25 cellular contexts compared by ENCODE assay signal in genomic region chr7:100351657-100352058, GRCh38. TPM values are rescaled to one million over a fixed set of nuclear protein-coding genes. Genes with fewer than 3 reads are reported as not detected.
DNase-seq lines count a peak whose midpoint lies in the region; ATAC-seq and TF ChIP-seq lines count a peak whose summit lies in the region.
"Had no signal": no experiment of that assay in that cellular context is flagged by ENCODE, and none has a peak within 500 bp of the region (broad histone marks: within the 10 kb centered on the region; RNA-seq: fewer than 3 reads in every experiment).

No MANE protein-coding gene starts in this region.

- H3K79me2 ChIP-seq in H9 (ENCODE audit: insufficient read depth, low read length) (no peaks in the 10 kb centered on the region), hepatocyte (no peaks in the 10 kb centered on the region)

- H3K27ac ChIP-seq in H9 (ENCODE audit: insufficient read length, low read depth, low read length), result no peak overlapping the region
- no peak overlapping the region for H3K27ac ChIP-seq in hepatocyte
- H3K27ac ChIP-seq: 22Rv1; BLaER1 treated with 17β-estradiol and CSF1 and Interleukin-3, amounts not matched to agents 10 nM and 100 nM; brain microvascular endothelial cell; PC-9; SK-N-MC; tibial artery had no signal

- no peak overlapping the region for H2BK20ac ChIP-seq in H9 (ENCODE audit: low read depth, low read length, poor library complexity, severe bottlenecking)

- no peak overlapping the region for H2BK5ac ChIP-seq in H9 (ENCODE audit: insufficient read length, low read length)

- WGBS in H9 (ENCODE audit: extremely low coverage, insufficient read length, low lambda C conversion rate), result no CpG with 5 or more reads among the region's 6 CpGs
- WGBS in hepatocyte (ENCODE audit: low lambda C conversion rate, missing lambda C conversion rate), result 91% methylated on average over 5 of the region's 6 CpGs

- H4K5ac ChIP-seq in H9 (ENCODE audit: insufficient read length, low read depth, low read length), result no peak overlapping the region

- H3T11ph ChIP-seq in H9 (ENCODE audit: low read length), result no peak overlapping the region

- no peak overlapping the region for H2AFZ ChIP-seq in H9 (ENCODE audit: low read length)
- H2AFZ ChIP-seq in hepatocyte, result no peak overlapping the region
- H2AFZ ChIP-seq: PC-9 had no signal

- H2BK15ac ChIP-seq in H9 (ENCODE audit: low read depth, low read length), result no peak overlapping the region

- no peaks in the 10 kb centered on the region for H3K4me1 Mint-ChIP-seq in H9
- peaks cover 32 to 34% of the 10 kb centered on the region in 2 donors for H3K4me1 Mint-ChIP-seq in natural killer cell treated with Interleukin-12 subunit alpha and Interleukin-12 subunit beta and Interleukin-15 and Interleukin-18, amount 100 ng/mL, for 72 hours (ENCODE audit: low read depth in 2 of 2)

- H3K9me3 Mint-ChIP-seq in H9, result no peaks in the 10 kb centered on the region
- H3K9me3 Mint-ChIP-seq in natural killer cell treated with Interleukin-12 subunit alpha and Interleukin-12 subunit beta and Interleukin-15 and Interleukin-18, amount 100 ng/mL, for 72 hours, result no peaks in the 10 kb centered on the region
- H3K9me3 Mint-ChIP-seq: naive B cell had no signal

- H3K36me3 ChIP-seq in adipocyte (ENCODE audit: control insufficient read depth, insufficient read depth, low read length, severe bottlenecking) (peaks cover 72% of the 10 kb centered on the region), hepatocyte (replicated peaks; ENCODE audit: insufficient read depth, low read depth) (no peaks in the 10 kb centered on the region)

- no peaks in the 10 kb centered on the region for H3K9me2 ChIP-seq in hepatocyte (replicated peaks; ENCODE audit: insufficient read depth)

- ATAC-seq in natural killer cell treated with Interleukin-12 subunit alpha and Interleukin-12 subunit beta and Interleukin-15 and Interleukin-18, amount 100 ng/mL, for 72 hours, result peak; percentile 18 to 45

- H3K4me3 Mint-ChIP-seq in H9, result peak overlapping the region in 1 of 2 experiments; percentile 59; a peak in 1 of 5 replicates
- peak overlapping the region; percentile 85 for H3K4me3 Mint-ChIP-seq in natural killer cell treated with Interleukin-12 subunit alpha and Interleukin-12 subunit beta and Interleukin-15 and Interleukin-18, amount 100 ng/mL, for 72 hours

- H3K27me3 Mint-ChIP-seq in H9 (ENCODE audit: low read depth), result no peaks in the 10 kb centered on the region
- no peaks in the 10 kb centered on the region for H3K27me3 Mint-ChIP-seq in natural killer cell treated with Interleukin-12 subunit alpha and Interleukin-12 subunit beta and Interleukin-15 and Interleukin-18, amount 100 ng/mL, for 72 hours
- H3K27me3 Mint-ChIP-seq: naive B cell, progenitor cell of endocrine pancreas had no signal

- H3K23me2 ChIP-seq in H9 (ENCODE audit: insufficient read length, low read depth, low read length, poor library complexity, severe bottlenecking), result no peaks in the 10 kb centered on the region

- H3K4me2 ChIP-seq in H9 (ENCODE audit: insufficient read depth, insufficient read length, low read length), result no peak overlapping the region
- H3K4me2 ChIP-seq in hepatocyte, result no peak overlapping the region
- H3K4me2 ChIP-seq: BLaER1 treated with 17β-estradiol and CSF1 and Interleukin-3, amounts not matched to agents 10 nM and 100 nM; PC-9; smooth muscle cell had no signal

- no peak overlapping the region for H3K9ac ChIP-seq in H9 (ENCODE audit: extremely low read depth, insufficient read length, low read length)
- H3K9ac ChIP-seq in adipocyte (ENCODE audit: low read length), result peak overlapping the region; percentile 29

- peak; percentile 25 for DNase-seq in NK-92 treated with Interleukin-12 subunit alpha and Interleukin-12 subunit beta, amount 100 ng/mL, for 24 hours (lab: John Stamatoyannopoulos, UW)
- no peak for DNase-seq in NK-92 (lab: John Stamatoyannopoulos, UW; ENCODE audit: unreplicated experiment)
- DNase-seq in H9, result peak; percentile 17
- DNase-seq in adipocyte (ENCODE audit: low read depth), result no peak
- no peak for DNase-seq in natural killer cell treated with Interleukin-12 subunit alpha and Interleukin-12 subunit beta and Interleukin-15 and Interleukin-18, amount 100 ng/mL, for 72 hours (ENCODE audit: low spot score)
- no peak for DNase-seq in A172 (ENCODE audit: low spot score)
- DNase-seq in HPDE6-E6E7 (ENCODE audit: extremely low spot score), result no peak
- no peak for DNase-seq in hepatocyte (ENCODE audit: low spot score)
- DNase-seq: activated CD4-positive, alpha-beta T cell treated with anti-CD3 and anti-CD28 coated beads, Interleukin-2, amount 50 U/mL, for 48 hours; activated gamma-delta T cell treated with Interleukin-2 at 50 U/mL for 16 hours; brain microvascular endothelial cell; DMS53; naive B cell; NCI-H1092; NCI-H2107; NCI-H69; PC-9 had no signal

- TF ChIP-seq CTCF in H9 (conservative IDR thresholded peaks at IDR 0.05), result no peak
- no peak for TF ChIP-seq CTCF in hepatocyte (IDR thresholded peaks at IDR 0.05; ENCODE audit: poor library complexity)

- H3K27me3 ChIP-seq in H9 (ENCODE audit: insufficient read depth, low read length) (no peaks in the 10 kb centered on the region), adipocyte (replicated peaks; ENCODE audit: control insufficient read depth, insufficient read depth, low read length) (no peaks in the 10 kb centered on the region), hepatocyte (no peaks in the 10 kb centered on the region)
- H3K27me3 ChIP-seq: BLaER1 treated with 17β-estradiol and CSF1 and Interleukin-3, amounts not matched to agents 10 nM and 100 nM; brain microvascular endothelial cell; tibial artery had no signal

- H3K56ac ChIP-seq in H9 (ENCODE audit: insufficient read length, low read depth, low read length), result no peak overlapping the region

- H2AK5ac ChIP-seq in H9 (ENCODE audit: insufficient read length, low read length), result no peak overlapping the region

- H3K9me3 ChIP-seq in H9 (ENCODE audit: control insufficient read depth, low read depth, low read length) (no peaks in the 10 kb centered on the region), adipocyte (ENCODE audit: control insufficient read depth, low read length) (no peaks in the 10 kb centered on the region), hepatocyte (ENCODE audit: low read depth) (no peaks in the 10 kb centered on the region)
- H3K9me3 ChIP-seq: BLaER1 treated with 17β-estradiol and CSF1 and Interleukin-3, amounts not matched to agents 10 nM and 100 nM; tibial artery had no signal

- H2BK120ac ChIP-seq in H9 (ENCODE audit: low read depth, low read length, poor library complexity, severe bottlenecking), result no peak overlapping the region

- no peak overlapping the region for H2BK12ac ChIP-seq in H9 (ENCODE audit: insufficient read length, low read depth, low read length)

- H3K27ac Mint-ChIP-seq in H9, result peak overlapping the region in 2 of 3 experiments; percentile 16 to 75; a peak in 3 of 7 replicates
- H3K27ac Mint-ChIP-seq in natural killer cell treated with Interleukin-12 subunit alpha and Interleukin-12 subunit beta and Interleukin-15 and Interleukin-18, amount 100 ng/mL, for 72 hours, result peak overlapping the region; percentile 92 to 98
- H3K27ac Mint-ChIP-seq: progenitor cell of endocrine pancreas had no signal

- no peaks in the 10 kb centered on the region for H3K79me1 ChIP-seq in H9 (ENCODE audit: insufficient read depth, low read depth, low read length, poor library complexity, severe bottlenecking)

- peaks cover 43 to 83% (median 74%) of the 10 kb centered on the region in 3 experiments; a peak in 6 of 7 replicates for H3K36me3 Mint-ChIP-seq in H9 (ENCODE audit: insufficient read depth in 1 of 3, low read depth in 3 of 3)
- H3K36me3 Mint-ChIP-seq in natural killer cell treated with Interleukin-12 subunit alpha and Interleukin-12 subunit beta and Interleukin-15 and Interleukin-18, amount 100 ng/mL, for 72 hours, result peaks cover 12% of the 10 kb centered on the region

- no peak overlapping the region for H4K91ac ChIP-seq in H9 (ENCODE audit: insufficient read length, low read depth, low read length)

- H3K14ac ChIP-seq in H9 (ENCODE audit: insufficient read depth, low read length), result no peak overlapping the region

- no peak overlapping the region for H3K4ac ChIP-seq in H9 (ENCODE audit: low read depth, low read length)

- H3K18ac ChIP-seq in H9 (ENCODE audit: insufficient read length, low read depth, low read length), result no peak overlapping the region

- H4K20me1 ChIP-seq in H9 (ENCODE audit: control insufficient read depth, insufficient read depth, insufficient read length) (no peaks in the 10 kb centered on the region), hepatocyte (ENCODE audit: insufficient read depth, poor library complexity, severe bottlenecking) (no peaks in the 10 kb centered on the region)

- no peak overlapping the region for H4K8ac ChIP-seq in H9 (replicated peaks; ENCODE audit: insufficient read length, low read depth, low read length)

- H3K4me1 ChIP-seq in H9 (ENCODE audit: insufficient read depth, low read length) (no peaks in the 10 kb centered on the region), adipocyte (ENCODE audit: control insufficient read depth, insufficient read depth, low read length) (peaks cover 45% of the 10 kb centered on the region), hepatocyte (ENCODE audit: insufficient read depth) (no peaks in the 10 kb centered on the region)
- H3K4me1 ChIP-seq: tibial artery had no signal

- H3K4me3 ChIP-seq in adipocyte (ENCODE audit: low read length) (no peak overlapping the region), hepatocyte (no peak overlapping the region)
- H3K4me3 ChIP-seq: BLaER1 treated with 17β-estradiol and CSF1 and Interleukin-3, amounts not matched to agents 10 nM and 100 nM; PC-9; SK-N-MC; smooth muscle cell; tibial artery had no signal

- no peak overlapping the region for H3K23ac ChIP-seq in H9 (ENCODE audit: insufficient read length, low read depth, low read length)

RNA-seq across cellular contexts. Expression of gene PILRB, which starts 6.3 kb away (rescaled TPM):
- total RNA-seq in H9 (2021) (43.5 and 50.1 TPM in 2 replicates), hepatocyte (17.8 and 33.2 TPM in 2 replicates)
- total RNA-seq in natural killer cell treated with Interleukin-12 subunit alpha and Interleukin-12 subunit beta and Interleukin-15 and Interleukin-18, amount 100 ng/mL, for 72 hours, result 10 to 100 TPM; 48.4 to 94.8 TPM
- total RNA-seq in A172 (2014; rRNA removed; shearing (Covaris generic)), result 14.3 and 16.4 TPM in 2 replicates
- 37.4 and 63.4 TPM in 2 replicates for polyA plus RNA-seq in hepatocyte

RNA-seq across cellular contexts. Expression of gene PILRA, which starts 21.6 kb away (rescaled TPM):
- total RNA-seq in H9 (2021), result 3.2 and 3.3 TPM in 2 replicates
- 1 to 10 TPM; 3.7 to 6.8 TPM for total RNA-seq in natural killer cell treated with Interleukin-12 subunit alpha and Interleukin-12 subunit beta and Interleukin-15 and Interleukin-18, amount 100 ng/mL, for 72 hours
- not detected in 2 replicates for total RNA-seq in A172 (2014; rRNA removed; shearing (Covaris generic))
- 0.24 and 2.2 TPM in 2 replicates for total RNA-seq in hepatocyte
- 1.1 and 3.0 TPM in 2 replicates for polyA plus RNA-seq in hepatocyte

RNA-seq across cellular contexts. Expression of gene SPDYE3, which starts 44.2 kb away (rescaled TPM):
- total RNA-seq in H9 (2021), result not detected in 2 replicates
- not detected for total RNA-seq in natural killer cell treated with Interleukin-12 subunit alpha and Interleukin-12 subunit beta and Interleukin-15 and Interleukin-18, amount 100 ng/mL, for 72 hours
- not detected in 2 replicates for total RNA-seq in A172 (2014; rRNA removed; shearing (Covaris generic))
- total RNA-seq in hepatocyte, result not detected in 2 replicates
- 3.3 and 3.4 TPM in 2 replicates for polyA plus RNA-seq in hepatocyte
- total RNA-seq: H4, lung microvascular endothelial cell, PC-9, progenitor cell of endocrine pancreas, smooth muscle cell had no signal

Comparison
In these comparisons a context has a peak if more than half of its experiments do, and no peak if none do; other contexts are left out.
1. DNase-seq: peak in NK-92 treated with Interleukin-12 subunit alpha and Interleukin-12 subunit beta, amount 100 ng/mL, for 24 hours (single experiment) and H9 (single experiment); none in NK-92 (single experiment), adipocyte (single experiment), natural killer cell treated with Interleukin-12 subunit alpha and Interleukin-12 subunit beta and Interleukin-15 and Interleukin-18, amount 100 ng/mL, for 72 hours (single experiment), A172 (single experiment), HPDE6-E6E7 (single experiment) and hepatocyte (single experiment).